ENCODE assay signal across 17 cellular contexts in the genomic region with DNA sequence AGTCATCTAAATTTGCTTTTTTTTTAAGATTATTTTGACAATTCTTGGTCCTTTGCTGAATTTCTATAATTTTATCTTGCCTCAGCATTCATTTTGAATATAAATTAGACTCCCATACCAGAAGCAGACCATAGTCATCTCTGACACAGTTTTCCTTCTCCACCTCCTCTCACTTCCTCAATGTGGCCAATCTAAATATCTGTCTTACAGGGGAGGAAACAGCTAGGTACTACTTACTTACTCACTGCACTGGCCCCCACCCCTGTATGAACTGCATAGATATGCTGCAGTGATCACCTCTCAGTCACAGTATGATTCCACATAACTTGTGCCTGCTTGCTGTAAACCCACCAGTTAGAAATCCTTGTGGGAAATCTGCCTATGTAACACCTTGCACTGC.
"Had no signal": no experiment of that assay in that cellular context is flagged by ENCODE, and none has a peak within 500 bp of the region (broad histone marks: within the 10 kb centered on the region; RNA-seq: fewer than 3 reads in every experiment).

No MANE protein-coding gene starts in this region.

- H3K27me3 ChIP-seq: gastroesophageal sphincter, sigmoid colon, suprapubic skin had no signal

- H3K4me3 Mint-ChIP-seq: activated CD4-positive, alpha-beta T cell treated with anti-CD3 and anti-CD28 coated beads for 36 hours; activated CD8-positive, alpha-beta T cell treated with anti-CD3 and anti-CD28 coated beads for 36 hours; activated naive CD8-positive, alpha-beta T cell treated with anti-CD3 and anti-CD28 coated beads, Interleukin-2, amount 10 ng/mL, durations not matched to agents 7 days and 5 days; activated T-cell treated with anti-CD3 and anti-CD28 coated beads, Interleukin-2, amount 50 U/mL, for 72 hours; type B pancreatic cell had no signal

- H3K27me3 Mint-ChIP-seq: activated CD8-positive, alpha-beta T cell treated with anti-CD3 and anti-CD28 coated beads for 36 hours; activated naive CD8-positive, alpha-beta T cell treated with anti-CD3 and anti-CD28 coated beads, Interleukin-2, amount 10 ng/mL, durations not matched to agents 7 days and 5 days; type B pancreatic cell had no signal

- H3K4me1 ChIP-seq: gastroesophageal sphincter, left ventricle myocardium inferior, sigmoid colon, suprapubic skin had no signal

- H3K4me3 ChIP-seq: gastroesophageal sphincter, left ventricle myocardium inferior, sigmoid colon, suprapubic skin had no signal

- ATAC-seq: activated CD4-positive, alpha-beta T cell treated with anti-CD3 and anti-CD28 coated beads for 36 hours; activated CD8-positive, alpha-beta T cell treated with anti-CD3 and anti-CD28 coated beads for 36 hours; activated T-cell treated with anti-CD3 and anti-CD28 coated beads, Interleukin-2, amount 50 U/mL, for 72 hours; gastroesophageal sphincter; stimulated activated naive CD8-positive, alpha-beta T cell treated with anti-CD3 and anti-CD28 coated beads, Interleukin-15, Interleukin-2, amounts not matched to agents 100 U/mL and 50 U/mL, for 24 hours had no signal

- DNase-seq: activated CD4-positive, alpha-beta T cell treated with anti-CD3 and anti-CD28 coated beads for 36 hours; activated CD8-positive, alpha-beta memory T cell treated with anti-CD3 and anti-CD28 coated beads, Interleukin-2, amount 50 U/mL, for 4 hours; activated CD8-positive, alpha-beta T cell treated with anti-CD3 and anti-CD28 coated beads for 36 hours; activated naive CD8-positive, alpha-beta T cell treated with anti-CD3 and anti-CD28 coated beads, Interleukin-2, amount 10 ng/mL, durations not matched to agents 7 days and 5 days; activated T-cell treated with anti-CD3 and anti-CD28 coated beads, Interleukin-2, amount 50 U/mL, for 72 hours; anterior cingulate cortex; cerebellar nuclear complex; dermis blood vessel endothelial cell; left ventricle myocardium inferior; mesendoderm; sigmoid colon; stimulated activated CD4-positive, alpha-beta T cell treated with anti-CD3 and anti-CD28 coated beads, Interleukin-2, amount 100 ng/mL, for 24 hours; stimulated activated naive CD8-positive, alpha-beta T cell treated with anti-CD3 and anti-CD28 coated beads, Interleukin-15, Interleukin-2, amounts not matched to agents 100 U/mL and 50 U/mL, for 24 hours had no signal

- H3K9me3 ChIP-seq: suprapubic skin had no signal

- H3K36me3 ChIP-seq: gastroesophageal sphincter, left ventricle myocardium inferior, sigmoid colon, suprapubic skin had no signal

- H3K36me3 Mint-ChIP-seq: activated naive CD8-positive, alpha-beta T cell treated with anti-CD3 and anti-CD28 coated beads, Interleukin-2, amount 10 ng/mL, durations not matched to agents 7 days and 5 days; type B pancreatic cell had no signal

- H3K27ac Mint-ChIP-seq: activated CD4-positive, alpha-beta T cell treated with anti-CD3 and anti-CD28 coated beads for 36 hours; activated CD8-positive, alpha-beta T cell treated with anti-CD3 and anti-CD28 coated beads for 36 hours; activated T-cell treated with anti-CD3 and anti-CD28 coated beads, Interleukin-2, amount 50 U/mL, for 72 hours; type B pancreatic cell had no signal

- H3K27ac ChIP-seq: gastroesophageal sphincter, left ventricle myocardium inferior, sigmoid colon, suprapubic skin, VCaP had no signal

- H3K4me1 Mint-ChIP-seq: activated CD4-positive, alpha-beta T cell treated with anti-CD3 and anti-CD28 coated beads for 36 hours; activated naive CD8-positive, alpha-beta T cell treated with anti-CD3 and anti-CD28 coated beads, Interleukin-2, amount 10 ng/mL, durations not matched to agents 7 days and 5 days had no signal
